In the genomic region with DNA sequence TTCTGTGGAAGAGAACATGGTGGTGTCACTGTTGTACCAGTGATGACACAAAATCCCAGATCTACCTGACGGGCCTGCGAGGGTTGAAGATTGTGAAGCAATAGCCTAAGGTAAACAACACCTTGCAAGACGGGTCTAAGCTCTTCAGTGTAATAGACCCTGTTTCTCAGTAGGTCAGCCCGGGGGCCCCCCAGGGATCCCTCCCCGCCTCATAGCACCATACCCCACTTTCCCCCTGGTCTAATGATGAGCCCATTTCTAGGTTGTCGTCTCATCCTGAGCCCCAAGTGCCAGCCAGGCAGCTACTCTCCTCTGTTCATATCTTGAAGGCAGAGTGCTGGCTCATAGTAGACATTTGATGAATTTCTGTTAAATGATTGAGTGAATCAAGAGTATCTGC, we compare ENCODE assay signal across 18 cellular contexts. TPM values are rescaled to one million over a fixed set of nuclear protein-coding genes. Genes with fewer than 3 reads are reported as not detected.
"Had no signal": no experiment of that assay in that cellular context is flagged by ENCODE, and none has a peak within 500 bp of the region (broad histone marks: within the 10 kb centered on the region; RNA-seq: fewer than 3 reads in every experiment).

No MANE protein-coding gene starts in this region.

- H3K36me3 ChIP-seq: ascending aorta, ovary had no signal

- H3K27me3 Mint-ChIP-seq: activated naive CD8-positive, alpha-beta T cell treated with anti-CD3 and anti-CD28 coated beads for 36 hours had no signal

- H3K9me3 ChIP-seq: ascending aorta, esophagus squamous epithelium, ovary, SK-N-SH, suprapubic skin, upper lobe of right lung had no signal

- H3K27ac ChIP-seq: ascending aorta, ovary, suprapubic skin had no signal

- DNase-seq: activated CD4-positive, alpha-beta T cell treated with anti-CD3 and anti-CD28 coated beads, Interleukin-2, amount 50 U/mL, for 48 hours; activated CD8-positive, alpha-beta memory T cell treated with anti-CD3 and anti-CD28 coated beads, Interleukin-2, amount 50 U/mL, for 48 hours; activated naive CD8-positive, alpha-beta T cell treated with anti-CD3 and anti-CD28 coated beads for 36 hours; esophagus squamous epithelium; foreskin fibroblast; glutamatergic neuron; SK-N-SH; stimulated activated CD4-positive, alpha-beta T cell treated with anti-CD3 and anti-CD28 coated beads, Interleukin-2, amount 100 ng/mL, for 48 hours; stimulated activated naive CD4-positive, alpha-beta T cell treated with Interleukin-2 at 50 U/mL for 16 hours had no signal

- H3K4me3 ChIP-seq: ascending aorta, esophagus squamous epithelium, ovary, suprapubic skin, upper lobe of right lung had no signal

- ATAC-seq: activated CD4-positive, CD25-positive, alpha-beta regulatory T cell treated with anti-CD3 and anti-CD28 coated beads, Interleukin-2, amount 50 U/mL, for 24 hours; left colon had no signal

- H3K9me3 Mint-ChIP-seq: activated naive CD8-positive, alpha-beta T cell treated with anti-CD3 and anti-CD28 coated beads for 36 hours; activated T-helper 2 cell treated with anti-CD3 and anti-CD28 coated beads, Interferon-gamma antibody, Interleukin-2, Interleukin-4, amounts not matched to agents 10 μg/mL and 5 μg/mL and 100 μg/mL, durations not matched to agents 14 hours and 24 hours and 36 hours had no signal

- H3K27me3 ChIP-seq: ascending aorta, ovary, suprapubic skin, upper lobe of right lung had no signal

- H3K27ac Mint-ChIP-seq: activated naive CD8-positive, alpha-beta T cell treated with anti-CD3 and anti-CD28 coated beads for 36 hours; activated T-helper 2 cell treated with anti-CD3 and anti-CD28 coated beads, Interferon-gamma antibody, Interleukin-2, Interleukin-4, amounts not matched to agents 10 μg/mL and 5 μg/mL and 100 μg/mL, durations not matched to agents 14 hours and 24 hours and 36 hours had no signal

RNA-seq across cellular contexts. Expression of a gene that starts 2.6 kb away (rescaled TPM):
- polyA plus RNA-seq: neural cell had no signal

RNA-seq across cellular contexts. Expression of a gene that starts 15.5 kb away (rescaled TPM):
- total RNA-seq: activated naive CD8-positive, alpha-beta T cell treated with anti-CD3 and anti-CD28 coated beads for 36 hours; activated T-helper 2 cell treated with anti-CD3 and anti-CD28 coated beads, Interferon-gamma antibody, Interleukin-2, Interleukin-4, amounts not matched to agents 10 μg/mL and 5 μg/mL and 100 μg/mL, durations not matched to agents 14 hours and 24 hours and 36 hours; T-helper 1 cell treated with Interleukin-12 subunit alpha and Interleukin-12 subunit beta and Interleukin-4 antibody, amounts not matched to agents 30 ng/mL and 1 ng/mL, for 36 hours had no signal
